In the genomic region with DNA sequence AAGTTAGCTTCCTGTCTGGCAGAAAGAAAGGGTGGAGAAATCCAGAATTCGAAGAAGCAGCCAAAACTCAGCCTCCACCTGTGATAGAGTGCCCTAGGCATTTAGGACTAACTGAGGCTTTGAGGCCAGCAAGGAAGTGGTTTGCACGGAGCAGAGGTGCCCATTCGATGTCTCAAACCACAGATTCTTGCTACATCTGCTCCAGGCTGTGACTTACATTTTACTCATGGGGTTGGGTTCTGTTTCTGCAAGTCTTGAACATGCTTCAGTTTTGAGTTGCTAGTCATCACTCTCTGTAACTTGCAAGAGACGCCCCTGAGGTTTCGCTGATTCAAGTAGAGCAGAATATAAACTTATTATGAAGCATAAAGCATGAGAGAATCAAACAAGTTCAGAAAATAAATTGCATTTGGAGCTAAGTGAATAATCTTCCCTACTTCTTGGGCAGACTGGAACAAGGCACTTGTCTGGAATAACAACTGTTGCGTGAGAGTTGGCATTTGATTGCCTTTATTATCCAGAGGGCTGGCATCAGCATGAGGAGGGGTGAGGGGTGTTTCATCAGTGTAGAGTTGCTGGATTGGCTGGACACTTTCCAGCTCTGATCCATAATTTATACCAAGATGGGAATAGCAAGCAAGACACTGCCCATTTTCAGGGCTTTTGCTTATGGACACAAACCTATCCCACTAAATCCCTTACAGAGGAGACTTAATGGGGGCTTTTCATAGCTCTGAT, we compare ENCODE assay signal across 17 cellular contexts.
A peak's percentile ranks its signal among the peaks of the same experiment; 100 is the strongest.
DNase-seq lines count a peak whose midpoint lies in the region; ATAC-seq and TF ChIP-seq lines count a peak whose summit lies in the region.
"Had no signal": no experiment of that assay in that cellular context is flagged by ENCODE, and none has a peak within 500 bp of the region (broad histone marks: within the 10 kb centered on the region; RNA-seq: fewer than 3 reads in every experiment).

No MANE protein-coding gene starts in this region.

- no peak for TF ChIP-seq CTCF in esophagus squamous epithelium (IDR thresholded peaks at IDR 0.05)
- TF ChIP-seq CTCF in ascending aorta (IDR thresholded peaks at IDR 0.05), result no peak

- H3K27me3 ChIP-seq in esophagus squamous epithelium (no peaks in the 10 kb centered on the region), ascending aorta (no peaks in the 10 kb centered on the region)
- H3K27me3 ChIP-seq: spleen had no signal

- no peaks in the 10 kb centered on the region for H3K36me3 ChIP-seq in esophagus squamous epithelium
- no peaks in the 10 kb centered on the region for H3K36me3 ChIP-seq in ascending aorta
- H3K36me3 ChIP-seq: spleen had no signal

- TF ChIP-seq POLR2A in esophagus squamous epithelium (IDR thresholded peaks at IDR 0.05), result no peak

- H3K4me1 ChIP-seq in esophagus squamous epithelium (peaks cover 3 to 52% (median 6%) of the 10 kb centered on the region in 3 donors), ascending aorta (no peaks in the 10 kb centered on the region)
- H3K4me1 ChIP-seq: spleen had no signal

- H3K4me3 ChIP-seq in esophagus squamous epithelium (no peak overlapping the region), ascending aorta (no peak overlapping the region)
- H3K4me3 ChIP-seq: spleen had no signal

- peak; percentile 4 for DNase-seq in stimulated activated CD4-positive, alpha-beta T cell treated with anti-CD3 and anti-CD28 coated beads, Interleukin-4, amount 100 ng/mL, for 24 hours
- no peak for DNase-seq in stimulated activated CD4-positive, alpha-beta T cell treated with anti-CD3 and anti-CD28 coated beads, Interleukin-12 subunit alpha, Interleukin-12 subunit beta, amount 100 ng/mL, for 4 hours
- DNase-seq in SKM-1 treated with dmso at 0.1 percent for 144 hours (lab: John Stamatoyannopoulos, UW; ENCODE audit: unreplicated experiment), result peak; percentile 70
- DNase-seq in esophagus squamous epithelium (lab: John Stamatoyannopoulos, UW), result no peak
- DNase-seq in stromal cell of bone marrow (ENCODE audit: low read depth), result peak; percentile 79
- DNase-seq in ascending aorta (ENCODE audit: low spot score in 2 of 2), result no peak
- DNase-seq: Calu3, left ventricle myocardium superior, naive B cell, NCI-H146, NCI-H446 treated with DMSO at 0.1 percent for 48 hours, SK-N-SH, spleen, substantia nigra had no signal

- H3K27ac ChIP-seq in esophagus squamous epithelium, result peak overlapping the region; percentile 74 to 88 (median 84)
- H3K27ac ChIP-seq in ascending aorta, result no peak overlapping the region
- H3K27ac ChIP-seq: KMS-11, spleen had no signal

- ATAC-seq in GM18517 (IDR thresholded peaks at IDR 0.05; ENCODE audit: unreplicated experiment) (no peak), HG03045 (IDR thresholded peaks at IDR 0.05; ENCODE audit: unreplicated experiment) (no peak)
- ATAC-seq: left ventricle myocardium superior had no signal

- WGBS in esophagus squamous epithelium, 2 donors, result 32 to 39% methylated on average over 6 of the region's 6 CpGs

- H3K9me3 ChIP-seq in esophagus squamous epithelium, result no peaks in the 10 kb centered on the region
- no peaks in the 10 kb centered on the region for H3K9me3 ChIP-seq in ascending aorta
- H3K9me3 ChIP-seq: SK-N-SH had no signal

- intact Hi-C loops in esophagus squamous epithelium (cut with DNase I) (no loop called here), ascending aorta (cut with DNase I) (no loop called here)

Comparison
In these comparisons a context has a peak if more than half of its experiments do, and no peak if none do; other contexts are left out.
1. DNase-seq: peak in stimulated activated CD4-positive, alpha-beta T cell treated with anti-CD3 and anti-CD28 coated beads, Interleukin-4, amount 100 ng/mL, for 24 hours (single experiment), SKM-1 treated with dmso at 0.1 percent for 144 hours (single experiment) and stromal cell of bone marrow (single experiment); none in stimulated activated CD4-positive, alpha-beta T cell treated with anti-CD3 and anti-CD28 coated beads, Interleukin-12 subunit alpha, Interleukin-12 subunit beta, amount 100 ng/mL, for 4 hours (single experiment), esophagus squamous epithelium (single experiment) and ascending aorta (0 of 2).
2. H3K27ac ChIP-seq: peak in esophagus squamous epithelium (4 of 4); none in ascending aorta (0 of 2).